In the genomic region with DNA sequence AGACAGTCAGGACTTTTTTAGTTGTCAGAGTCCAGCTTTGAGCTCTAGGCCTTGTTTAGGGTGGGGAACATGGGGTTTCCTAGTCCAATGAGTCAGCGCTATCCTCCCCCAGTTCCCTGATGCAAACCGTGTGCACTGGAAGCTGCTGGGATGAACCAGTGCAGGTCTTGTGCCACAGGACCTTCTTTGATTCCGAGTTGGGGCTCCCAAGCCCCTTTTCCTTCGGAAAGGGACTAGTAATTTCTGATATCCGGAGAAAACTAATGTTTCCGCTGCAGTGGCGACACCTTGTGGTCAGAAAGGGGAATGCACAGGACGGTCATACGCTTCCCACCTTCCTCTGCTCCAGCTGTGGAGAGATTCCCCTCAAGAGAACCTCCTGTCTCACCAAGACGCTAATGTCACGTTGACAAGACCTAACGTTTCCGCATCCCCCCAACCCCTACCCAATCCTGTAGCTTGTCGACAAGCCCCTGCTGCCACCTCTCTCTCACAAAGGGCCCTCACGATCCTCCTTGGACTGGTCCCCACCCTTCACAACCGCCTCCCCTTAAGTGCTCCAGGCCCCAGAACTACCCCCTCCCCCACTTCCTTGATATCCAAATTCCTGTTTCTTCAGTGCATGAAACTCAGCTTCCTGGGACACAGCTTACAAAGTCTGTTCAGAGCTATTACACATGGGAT, we compare ENCODE assay signal across 1 cellular context.
TF ChIP-seq lines count a peak whose summit lies in the region.

No MANE protein-coding gene starts in this region.

TF ChIP-seq in H1, 55 proteins besides CTCF, POLR2A, EP300 and RAD21:
- TF ChIP-seq CHD2 (IDR thresholded peaks at IDR 0.05; ENCODE audit: low read length), result 0 out of 2 replicates have a peak, but pooled peaks have one; percentile 8
- 0 out of 2 replicates have a peak, but pooled peaks have one; percentile 21 for TF ChIP-seq JUND (IDR thresholded peaks at IDR 0.05; ENCODE audit: low read length)
- TF ChIP-seq TCF12 (IDR thresholded peaks at IDR 0.05; ENCODE audit: low read depth, low read length), result 0 out of 2 replicates have a peak, but pooled peaks have one; percentile 7
- TF ChIP-seq HDAC6 (IDR thresholded peaks at IDR 0.05; ENCODE audit: low read depth, low read length), result no peak
- 0 out of 2 replicates have a peak, but pooled peaks have one; percentile 32 for TF ChIP-seq SP1 (IDR thresholded peaks at IDR 0.05; ENCODE audit: low read depth, low read length)
- TF ChIP-seq POLR2AphosphoS5 (IDR thresholded peaks at IDR 0.05; ENCODE audit: low read depth, low read length), result no peak
- 0 out of 2 replicates have a peak, but pooled peaks have one; percentile 1 for TF ChIP-seq MAFK (IDR thresholded peaks at IDR 0.05; ENCODE audit: low read depth, low read length)
- TF ChIP-seq JUN (IDR thresholded peaks at IDR 0.05; ENCODE audit: low read depth, low read length), result no peak
- TF ChIP-seq SIN3A (conservative IDR thresholded peaks at IDR 0.05 in 1 of 2, IDR thresholded peaks at IDR 0.05 in 1 of 2; ENCODE audit: low read depth in 1 of 2, low read length in 2 of 2), result peak in 1 of 2 experiments; percentile 72; a peak in 1 of 4 replicates
- TF ChIP-seq SP4 (IDR thresholded peaks at IDR 0.05; ENCODE audit: low read length), result no peak
- TF ChIP-seq YY1 (IDR thresholded peaks at IDR 0.05; ENCODE audit: low read depth, low read length), result 0 out of 2 replicates have a peak, but pooled peaks have one; percentile 25
- no peak for TF ChIP-seq RNF2 (IDR thresholded peaks at IDR 0.05; ENCODE audit: borderline replicate concordance, low read depth, low read length, missing control alignments, poor library complexity, severe bottlenecking)
- TF ChIP-seq, protein P1, sequence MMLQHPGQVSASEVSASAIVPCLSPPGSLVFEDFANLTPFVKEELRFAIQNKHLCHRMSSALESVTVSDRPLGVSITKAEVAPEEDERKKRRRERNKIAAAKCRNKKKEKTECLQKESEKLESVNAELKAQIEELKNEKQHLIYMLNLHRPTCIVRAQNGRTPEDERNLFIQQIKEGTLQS (IDR thresholded peaks at IDR 0.05; ENCODE audit: insufficient read depth, low read depth, low read length), result peak; percentile 9; the same call in 1 of the 2 replicates
- TF ChIP-seq TAF7 (optimal IDR thresholded peaks at IDR 0.05; ENCODE audit: borderline replicate concordance, low read depth, low read length), result no peak
- no peak for TF ChIP-seq CREB1 (IDR thresholded peaks at IDR 0.05)
- TF ChIP-seq GABPA (IDR thresholded peaks at IDR 0.05; ENCODE audit: borderline replicate concordance, insufficient read depth, low read length), result no peak
- TF ChIP-seq ASH2L (IDR thresholded peaks at IDR 0.05; ENCODE audit: low read length), result peak; percentile 54
- no peak for TF ChIP-seq BACH1 (IDR thresholded peaks at IDR 0.05; ENCODE audit: low read length)
- TF ChIP-seq TBP (IDR thresholded peaks at IDR 0.05; ENCODE audit: low read depth, low read length), result no peak
- TF ChIP-seq RBBP5 (IDR thresholded peaks at IDR 0.05; ENCODE audit: borderline replicate concordance, low read depth, low read length), result no peak
- no peak for TF ChIP-seq RXRA (IDR thresholded peaks at IDR 0.05; ENCODE audit: insufficient read depth, low read depth, low read length)
- TF ChIP-seq, protein P2, sequence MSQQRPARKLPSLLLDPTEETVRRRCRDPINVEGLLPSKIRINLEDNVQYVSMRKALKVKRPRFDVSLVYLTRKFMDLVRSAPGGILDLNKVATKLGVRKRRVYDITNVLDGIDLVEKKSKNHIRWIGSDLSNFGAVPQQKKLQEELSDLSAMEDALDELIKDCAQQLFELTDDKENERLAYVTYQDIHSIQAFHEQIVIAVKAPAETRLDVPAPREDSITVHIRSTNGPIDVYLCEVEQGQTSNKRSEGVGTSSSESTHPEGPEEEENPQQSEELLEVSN (IDR thresholded peaks at IDR 0.05), result no peak
- no peak for TF ChIP-seq GTF2F1 (IDR thresholded peaks at IDR 0.05; ENCODE audit: borderline replicate concordance, low read depth, low read length)
- peak; percentile 27; the same call in 1 of the 2 replicates for TF ChIP-seq TAF1 (IDR thresholded peaks at IDR 0.05; ENCODE audit: low read depth, low read length)
- no peak for TF ChIP-seq CHD1 (IDR thresholded peaks at IDR 0.05; ENCODE audit: low read depth, low read length)
- TF ChIP-seq SIRT6 (IDR thresholded peaks at IDR 0.05; ENCODE audit: low read length), result no peak
- TF ChIP-seq KDM5A (IDR thresholded peaks at IDR 0.05; ENCODE audit: low read length), result no peak
